ENCODE assay signal across 1 cellular context in the genomic region with DNA sequence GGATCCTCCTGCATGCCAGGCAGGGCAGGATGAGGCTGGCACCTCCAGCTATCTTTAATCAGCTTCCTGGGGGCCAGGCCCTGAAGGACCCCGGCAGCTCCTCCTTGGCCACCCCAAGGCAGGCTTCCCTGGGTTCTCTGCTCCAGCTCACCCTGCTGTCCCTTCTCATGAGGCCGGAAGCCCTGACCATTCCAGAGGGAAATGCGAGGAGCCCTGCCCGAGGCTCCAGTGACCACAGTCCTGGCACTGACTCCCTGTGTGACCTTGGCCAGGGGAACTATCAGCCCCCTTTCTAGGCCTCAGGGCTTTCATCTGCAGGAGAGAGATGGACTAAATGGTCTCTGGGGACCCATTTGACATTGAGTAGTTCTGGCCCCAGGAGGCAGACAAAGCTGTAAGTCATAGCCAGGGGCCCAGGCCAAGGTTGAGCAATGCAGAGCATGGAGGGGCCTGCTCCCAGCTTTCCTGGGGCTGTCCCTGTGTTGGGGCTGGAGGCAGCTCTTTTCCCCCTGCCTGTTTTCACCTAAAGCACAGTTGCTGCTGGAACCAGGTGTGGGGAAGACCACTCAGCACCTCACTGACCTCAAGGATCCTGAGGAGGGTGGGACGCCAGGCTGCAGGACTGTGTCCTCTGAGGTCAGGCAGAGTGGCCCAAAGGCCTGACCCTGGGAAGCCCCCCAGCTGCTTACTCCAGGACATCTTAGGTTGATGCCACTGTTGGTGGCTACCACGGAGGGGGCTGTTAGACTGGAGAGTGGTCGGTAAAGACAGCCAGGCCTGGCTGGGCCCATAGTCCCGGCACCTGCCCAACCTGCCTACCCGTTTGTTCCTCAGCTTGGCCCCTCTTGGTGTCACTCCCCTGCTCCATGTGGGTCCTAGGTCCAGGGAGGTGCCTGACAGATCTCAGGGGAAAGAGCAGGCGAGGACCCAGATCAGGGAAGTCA.
TF ChIP-seq lines count a peak whose summit lies in the region.

No MANE protein-coding gene starts in this region.

TF ChIP-seq in HepG2, 621 proteins besides CTCF, POLR2A, EP300 and RAD21 (continued from another document and continues in another):
- TF ChIP-seq, protein P1, sequence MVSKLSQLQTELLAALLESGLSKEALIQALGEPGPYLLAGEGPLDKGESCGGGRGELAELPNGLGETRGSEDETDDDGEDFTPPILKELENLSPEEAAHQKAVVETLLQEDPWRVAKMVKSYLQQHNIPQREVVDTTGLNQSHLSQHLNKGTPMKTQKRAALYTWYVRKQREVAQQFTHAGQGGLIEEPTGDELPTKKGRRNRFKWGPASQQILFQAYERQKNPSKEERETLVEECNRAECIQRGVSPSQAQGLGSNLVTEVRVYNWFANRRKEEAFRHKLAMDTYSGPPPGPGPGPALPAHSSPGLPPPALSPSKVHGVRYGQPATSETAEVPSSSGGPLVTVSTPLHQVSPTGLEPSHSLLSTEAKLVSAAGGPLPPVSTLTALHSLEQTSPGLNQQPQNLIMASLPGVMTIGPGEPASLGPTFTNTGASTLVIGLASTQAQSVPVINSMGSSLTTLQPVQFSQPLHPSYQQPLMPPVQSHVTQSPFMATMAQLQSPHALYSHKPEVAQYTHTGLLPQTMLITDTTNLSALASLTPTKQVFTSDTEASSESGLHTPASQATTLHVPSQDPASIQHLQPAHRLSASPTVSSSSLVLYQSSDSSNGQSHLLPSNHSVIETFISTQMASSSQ (IDR thresholded peaks at IDR 0.05; ENCODE audit: low read depth) = peak; percentile 79
- TF ChIP-seq, protein P1 (CRISPR knock-in tag; IDR thresholded peaks at IDR 0.05; ENCODE audit: borderline replicate concordance) = peak; percentile 96
- TF ChIP-seq TP53 (CRISPR knock-in tag; conservative IDR thresholded peaks at IDR 0.05) (no peak), HNF4A (CRISPR knock-in tag; IDR thresholded peaks at IDR 0.05) (peak; percentile 92), WIZ (CRISPR knock-in tag; IDR thresholded peaks at IDR 0.05) (peak; percentile 66), AKAP8 (CRISPR knock-in tag; IDR thresholded peaks at IDR 0.05) (peak; percentile 54; the same call in 1 of the 2 replicates), ZNF850 (CRISPR knock-in tag; conservative IDR thresholded peaks at IDR 0.05) (0 out of 2 replicates have a peak, but pooled peaks have one; percentile 70), PRMT3 (CRISPR knock-in tag; IDR thresholded peaks at IDR 0.05; ENCODE audit: borderline replicate concordance, low read depth) (no peak), ZNF713 (CRISPR knock-in tag; IDR thresholded peaks at IDR 0.05) (no peak), BRCA1 (CRISPR knock-in tag; IDR thresholded peaks at IDR 0.05) (0 out of 2 replicates have a peak, but pooled peaks have one; percentile 66), RFX5 (IDR thresholded peaks at IDR 0.05; ENCODE audit: low read depth, low read length) (peak; percentile 8; the same call in 1 of the 2 replicates), ZBTB1 (CRISPR knock-in tag; IDR thresholded peaks at IDR 0.05; ENCODE audit: borderline replicate concordance) (no peak)
- TF ChIP-seq, protein P2, sequence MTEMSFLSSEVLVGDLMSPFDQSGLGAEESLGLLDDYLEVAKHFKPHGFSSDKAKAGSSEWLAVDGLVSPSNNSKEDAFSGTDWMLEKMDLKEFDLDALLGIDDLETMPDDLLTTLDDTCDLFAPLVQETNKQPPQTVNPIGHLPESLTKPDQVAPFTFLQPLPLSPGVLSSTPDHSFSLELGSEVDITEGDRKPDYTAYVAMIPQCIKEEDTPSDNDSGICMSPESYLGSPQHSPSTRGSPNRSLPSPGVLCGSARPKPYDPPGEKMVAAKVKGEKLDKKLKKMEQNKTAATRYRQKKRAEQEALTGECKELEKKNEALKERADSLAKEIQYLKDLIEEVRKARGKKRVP (CRISPR knock-in tag; IDR thresholded peaks at IDR 0.05) = no peak
- TF ChIP-seq, protein P3, sequence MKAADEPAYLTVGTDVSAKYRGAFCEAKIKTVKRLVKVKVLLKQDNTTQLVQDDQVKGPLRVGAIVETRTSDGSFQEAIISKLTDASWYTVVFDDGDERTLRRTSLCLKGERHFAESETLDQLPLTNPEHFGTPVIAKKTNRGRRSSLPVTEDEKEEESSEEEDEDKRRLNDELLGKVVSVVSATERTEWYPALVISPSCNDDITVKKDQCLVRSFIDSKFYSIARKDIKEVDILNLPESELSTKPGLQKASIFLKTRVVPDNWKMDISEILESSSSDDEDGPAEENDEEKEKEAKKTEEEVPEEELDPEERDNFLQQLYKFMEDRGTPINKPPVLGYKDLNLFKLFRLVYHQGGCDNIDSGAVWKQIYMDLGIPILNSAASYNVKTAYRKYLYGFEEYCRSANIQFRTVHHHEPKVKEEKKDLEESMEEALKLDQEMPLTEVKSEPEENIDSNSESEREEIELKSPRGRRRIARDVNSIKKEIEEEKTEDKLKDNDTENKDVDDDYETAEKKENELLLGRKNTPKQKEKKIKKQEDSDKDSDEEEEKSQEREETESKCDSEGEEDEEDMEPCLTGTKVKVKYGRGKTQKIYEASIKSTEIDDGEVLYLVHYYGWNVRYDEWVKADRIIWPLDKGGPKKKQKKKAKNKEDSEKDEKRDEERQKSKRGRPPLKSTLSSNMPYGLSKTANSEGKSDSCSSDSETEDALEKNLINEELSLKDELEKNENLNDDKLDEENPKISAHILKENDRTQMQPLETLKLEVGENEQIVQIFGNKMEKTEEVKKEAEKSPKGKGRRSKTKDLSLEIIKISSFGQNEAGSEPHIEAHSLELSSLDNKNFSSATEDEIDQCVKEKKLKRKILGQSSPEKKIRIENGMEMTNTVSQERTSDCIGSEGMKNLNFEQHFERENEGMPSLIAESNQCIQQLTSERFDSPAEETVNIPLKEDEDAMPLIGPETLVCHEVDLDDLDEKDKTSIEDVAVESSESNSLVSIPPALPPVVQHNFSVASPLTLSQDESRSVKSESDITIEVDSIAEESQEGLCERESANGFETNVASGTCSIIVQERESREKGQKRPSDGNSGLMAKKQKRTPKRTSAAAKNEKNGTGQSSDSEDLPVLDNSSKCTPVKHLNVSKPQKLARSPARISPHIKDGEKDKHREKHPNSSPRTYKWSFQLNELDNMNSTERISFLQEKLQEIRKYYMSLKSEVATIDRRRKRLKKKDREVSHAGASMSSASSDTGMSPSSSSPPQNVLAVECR (CRISPR knock-in tag; IDR thresholded peaks at IDR 0.05; ENCODE audit: borderline replicate concordance) = peak; percentile 76; the same call in 1 of the 2 replicates
- TF ChIP-seq, protein P4, sequence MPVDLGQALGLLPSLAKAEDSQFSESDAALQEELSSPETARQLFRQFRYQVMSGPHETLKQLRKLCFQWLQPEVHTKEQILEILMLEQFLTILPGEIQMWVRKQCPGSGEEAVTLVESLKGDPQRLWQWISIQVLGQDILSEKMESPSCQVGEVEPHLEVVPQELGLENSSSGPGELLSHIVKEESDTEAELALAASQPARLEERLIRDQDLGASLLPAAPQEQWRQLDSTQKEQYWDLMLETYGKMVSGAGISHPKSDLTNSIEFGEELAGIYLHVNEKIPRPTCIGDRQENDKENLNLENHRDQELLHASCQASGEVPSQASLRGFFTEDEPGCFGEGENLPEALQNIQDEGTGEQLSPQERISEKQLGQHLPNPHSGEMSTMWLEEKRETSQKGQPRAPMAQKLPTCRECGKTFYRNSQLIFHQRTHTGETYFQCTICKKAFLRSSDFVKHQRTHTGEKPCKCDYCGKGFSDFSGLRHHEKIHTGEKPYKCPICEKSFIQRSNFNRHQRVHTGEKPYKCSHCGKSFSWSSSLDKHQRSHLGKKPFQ (CRISPR knock-in tag; IDR thresholded peaks at IDR 0.05; ENCODE audit: insufficient replicate concordance) = no peak
- TF ChIP-seq, protein P5, sequence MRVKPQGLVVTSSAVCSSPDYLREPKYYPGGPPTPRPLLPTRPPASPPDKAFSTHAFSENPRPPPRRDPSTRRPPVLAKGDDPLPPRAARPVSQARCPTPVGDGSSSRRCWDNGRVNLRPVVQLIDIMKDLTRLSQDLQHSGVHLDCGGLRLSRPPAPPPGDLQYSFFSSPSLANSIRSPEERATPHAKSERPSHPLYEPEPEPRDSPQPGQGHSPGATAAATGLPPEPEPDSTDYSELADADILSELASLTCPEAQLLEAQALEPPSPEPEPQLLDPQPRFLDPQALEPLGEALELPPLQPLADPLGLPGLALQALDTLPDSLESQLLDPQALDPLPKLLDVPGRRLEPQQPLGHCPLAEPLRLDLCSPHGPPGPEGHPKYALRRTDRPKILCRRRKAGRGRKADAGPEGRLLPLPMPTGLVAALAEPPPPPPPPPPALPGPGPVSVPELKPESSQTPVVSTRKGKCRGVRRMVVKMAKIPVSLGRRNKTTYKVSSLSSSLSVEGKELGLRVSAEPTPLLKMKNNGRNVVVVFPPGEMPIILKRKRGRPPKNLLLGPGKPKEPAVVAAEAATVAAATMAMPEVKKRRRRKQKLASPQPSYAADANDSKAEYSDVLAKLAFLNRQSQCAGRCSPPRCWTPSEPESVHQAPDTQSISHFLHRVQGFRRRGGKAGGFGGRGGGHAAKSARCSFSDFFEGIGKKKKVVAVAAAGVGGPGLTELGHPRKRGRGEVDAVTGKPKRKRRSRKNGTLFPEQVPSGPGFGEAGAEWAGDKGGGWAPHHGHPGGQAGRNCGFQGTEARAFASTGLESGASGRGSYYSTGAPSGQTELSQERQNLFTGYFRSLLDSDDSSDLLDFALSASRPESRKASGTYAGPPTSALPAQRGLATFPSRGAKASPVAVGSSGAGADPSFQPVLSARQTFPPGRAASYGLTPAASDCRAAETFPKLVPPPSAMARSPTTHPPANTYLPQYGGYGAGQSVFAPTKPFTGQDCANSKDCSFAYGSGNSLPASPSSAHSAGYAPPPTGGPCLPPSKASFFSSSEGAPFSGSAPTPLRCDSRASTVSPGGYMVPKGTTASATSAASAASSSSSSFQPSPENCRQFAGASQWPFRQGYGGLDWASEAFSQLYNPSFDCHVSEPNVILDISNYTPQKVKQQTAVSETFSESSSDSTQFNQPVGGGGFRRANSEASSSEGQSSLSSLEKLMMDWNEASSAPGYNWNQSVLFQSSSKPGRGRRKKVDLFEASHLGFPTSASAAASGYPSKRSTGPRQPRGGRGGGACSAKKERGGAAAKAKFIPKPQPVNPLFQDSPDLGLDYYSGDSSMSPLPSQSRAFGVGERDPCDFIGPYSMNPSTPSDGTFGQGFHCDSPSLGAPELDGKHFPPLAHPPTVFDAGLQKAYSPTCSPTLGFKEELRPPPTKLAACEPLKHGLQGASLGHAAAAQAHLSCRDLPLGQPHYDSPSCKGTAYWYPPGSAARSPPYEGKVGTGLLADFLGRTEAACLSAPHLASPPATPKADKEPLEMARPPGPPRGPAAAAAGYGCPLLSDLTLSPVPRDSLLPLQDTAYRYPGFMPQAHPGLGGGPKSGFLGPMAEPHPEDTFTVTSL (CRISPR knock-in tag; IDR thresholded peaks at IDR 0.05; ENCODE audit: borderline replicate concordance) = peak; percentile 96
- TF ChIP-seq, protein P6, sequence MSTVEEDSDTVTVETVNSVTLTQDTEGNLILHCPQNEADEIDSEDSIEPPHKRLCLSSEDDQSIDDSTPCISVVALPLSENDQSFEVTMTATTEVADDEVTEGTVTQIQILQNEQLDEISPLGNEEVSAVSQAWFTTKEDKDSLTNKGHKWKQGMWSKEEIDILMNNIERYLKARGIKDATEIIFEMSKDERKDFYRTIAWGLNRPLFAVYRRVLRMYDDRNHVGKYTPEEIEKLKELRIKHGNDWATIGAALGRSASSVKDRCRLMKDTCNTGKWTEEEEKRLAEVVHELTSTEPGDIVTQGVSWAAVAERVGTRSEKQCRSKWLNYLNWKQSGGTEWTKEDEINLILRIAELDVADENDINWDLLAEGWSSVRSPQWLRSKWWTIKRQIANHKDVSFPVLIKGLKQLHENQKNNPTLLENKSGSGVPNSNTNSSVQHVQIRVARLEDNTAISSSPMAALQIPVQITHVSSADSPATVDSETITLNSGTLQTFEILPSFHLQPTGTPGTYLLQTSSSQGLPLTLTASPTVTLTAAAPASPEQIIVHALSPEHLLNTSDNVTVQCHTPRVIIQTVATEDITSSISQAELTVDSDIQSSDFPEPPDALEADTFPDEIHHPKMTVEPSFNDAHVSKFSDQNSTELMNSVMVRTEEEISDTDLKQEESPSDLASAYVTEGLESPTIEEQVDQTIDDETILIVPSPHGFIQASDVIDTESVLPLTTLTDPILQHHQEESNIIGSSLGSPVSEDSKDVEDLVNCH (CRISPR knock-in tag; IDR thresholded peaks at IDR 0.05) = peak; percentile 76; the same call in 1 of the 2 replicates
- TF ChIP-seq, protein P7, sequence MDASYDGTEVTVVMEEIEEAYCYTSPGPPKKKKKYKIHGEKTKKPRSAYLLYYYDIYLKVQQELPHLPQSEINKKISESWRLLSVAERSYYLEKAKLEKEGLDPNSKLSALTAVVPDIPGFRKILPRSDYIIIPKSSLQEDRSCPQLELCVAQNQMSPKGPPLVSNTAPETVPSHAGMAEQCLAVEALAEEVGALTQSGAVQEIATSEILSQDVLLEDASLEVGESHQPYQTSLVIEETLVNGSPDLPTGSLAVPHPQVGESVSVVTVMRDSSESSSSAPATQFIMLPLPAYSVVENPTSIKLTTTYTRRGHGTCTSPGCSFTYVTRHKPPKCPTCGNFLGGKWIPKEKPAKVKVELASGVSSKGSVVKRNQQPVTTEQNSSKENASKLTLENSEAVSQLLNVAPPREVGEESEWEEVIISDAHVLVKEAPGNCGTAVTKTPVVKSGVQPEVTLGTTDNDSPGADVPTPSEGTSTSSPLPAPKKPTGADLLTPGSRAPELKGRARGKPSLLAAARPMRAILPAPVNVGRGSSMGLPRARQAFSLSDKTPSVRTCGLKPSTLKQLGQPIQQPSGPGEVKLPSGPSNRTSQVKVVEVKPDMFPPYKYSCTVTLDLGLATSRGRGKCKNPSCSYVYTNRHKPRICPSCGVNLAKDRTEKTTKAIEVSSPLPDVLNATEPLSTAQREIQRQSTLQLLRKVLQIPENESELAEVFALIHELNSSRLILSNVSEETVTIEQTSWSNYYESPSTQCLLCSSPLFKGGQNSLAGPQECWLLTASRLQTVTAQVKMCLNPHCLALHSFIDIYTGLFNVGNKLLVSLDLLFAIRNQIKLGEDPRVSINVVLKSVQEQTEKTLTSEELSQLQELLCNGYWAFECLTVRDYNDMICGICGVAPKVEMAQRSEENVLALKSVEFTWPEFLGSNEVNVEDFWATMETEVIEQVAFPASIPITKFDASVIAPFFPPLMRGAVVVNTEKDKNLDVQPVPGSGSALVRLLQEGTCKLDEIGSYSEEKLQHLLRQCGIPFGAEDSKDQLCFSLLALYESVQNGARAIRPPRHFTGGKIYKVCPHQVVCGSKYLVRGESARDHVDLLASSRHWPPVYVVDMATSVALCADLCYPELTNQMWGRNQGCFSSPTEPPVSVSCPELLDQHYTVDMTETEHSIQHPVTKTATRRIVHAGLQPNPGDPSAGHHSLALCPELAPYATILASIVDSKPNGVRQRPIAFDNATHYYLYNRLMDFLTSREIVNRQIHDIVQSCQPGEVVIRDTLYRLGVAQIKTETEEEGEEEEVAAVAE (CRISPR knock-in tag; IDR thresholded peaks at IDR 0.05; ENCODE audit: borderline replicate concordance) = peak; percentile 66; the same call in 1 of the 2 replicates
- TF ChIP-seq, protein P8, sequence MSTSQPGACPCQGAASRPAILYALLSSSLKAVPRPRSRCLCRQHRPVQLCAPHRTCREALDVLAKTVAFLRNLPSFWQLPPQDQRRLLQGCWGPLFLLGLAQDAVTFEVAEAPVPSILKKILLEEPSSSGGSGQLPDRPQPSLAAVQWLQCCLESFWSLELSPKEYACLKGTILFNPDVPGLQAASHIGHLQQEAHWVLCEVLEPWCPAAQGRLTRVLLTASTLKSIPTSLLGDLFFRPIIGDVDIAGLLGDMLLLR (CRISPR knock-in tag; IDR thresholded peaks at IDR 0.05) = no peak
